ENCODE assay signal across 1 cellular context in the genomic region with DNA sequence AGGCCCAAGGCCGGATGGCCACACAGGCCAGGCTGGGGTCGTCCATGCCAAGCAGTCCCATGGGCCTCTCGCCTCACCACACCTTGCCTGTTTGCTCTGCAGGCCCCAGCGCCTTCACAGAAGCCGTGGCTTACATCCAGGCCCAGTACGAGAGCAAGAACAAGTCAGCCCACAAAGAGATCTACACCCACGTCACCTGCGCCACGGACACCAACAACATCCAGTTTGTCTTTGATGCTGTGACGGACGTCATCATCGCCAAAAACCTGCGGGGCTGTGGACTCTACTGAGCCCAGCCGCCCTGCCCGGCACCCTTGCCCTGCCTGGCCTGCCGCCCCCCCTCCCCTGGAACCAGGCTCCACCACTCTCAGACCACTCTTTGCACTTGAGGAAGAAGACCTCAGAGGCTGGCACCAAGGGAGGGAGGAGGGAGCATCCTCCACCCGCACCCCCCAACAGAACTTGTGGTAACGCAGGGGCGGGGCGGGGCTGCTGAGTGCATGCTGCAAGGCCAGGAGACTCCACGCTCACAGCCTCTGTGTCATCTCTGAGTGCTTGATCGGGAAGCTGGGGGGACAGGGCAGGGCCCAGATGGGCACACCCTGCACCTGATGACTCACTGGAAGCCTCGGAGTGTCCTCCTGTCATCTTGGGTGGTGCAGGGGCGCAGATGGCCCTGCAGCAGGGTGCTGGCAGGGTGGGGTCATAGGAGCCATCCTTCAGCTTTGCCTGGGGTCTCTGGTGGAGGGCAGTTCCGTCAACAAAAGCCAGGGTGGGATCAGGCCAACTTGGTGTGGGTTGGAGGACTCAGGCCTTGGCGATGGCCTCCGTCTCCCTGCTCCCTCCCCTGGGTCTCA.
TF ChIP-seq lines count a peak whose summit lies in the region.

No MANE protein-coding gene starts in this region.

TF ChIP-seq in K562, 482 proteins besides CTCF, POLR2A, EP300 and RAD21 (continued from another document):
- TF ChIP-seq, protein P1, sequence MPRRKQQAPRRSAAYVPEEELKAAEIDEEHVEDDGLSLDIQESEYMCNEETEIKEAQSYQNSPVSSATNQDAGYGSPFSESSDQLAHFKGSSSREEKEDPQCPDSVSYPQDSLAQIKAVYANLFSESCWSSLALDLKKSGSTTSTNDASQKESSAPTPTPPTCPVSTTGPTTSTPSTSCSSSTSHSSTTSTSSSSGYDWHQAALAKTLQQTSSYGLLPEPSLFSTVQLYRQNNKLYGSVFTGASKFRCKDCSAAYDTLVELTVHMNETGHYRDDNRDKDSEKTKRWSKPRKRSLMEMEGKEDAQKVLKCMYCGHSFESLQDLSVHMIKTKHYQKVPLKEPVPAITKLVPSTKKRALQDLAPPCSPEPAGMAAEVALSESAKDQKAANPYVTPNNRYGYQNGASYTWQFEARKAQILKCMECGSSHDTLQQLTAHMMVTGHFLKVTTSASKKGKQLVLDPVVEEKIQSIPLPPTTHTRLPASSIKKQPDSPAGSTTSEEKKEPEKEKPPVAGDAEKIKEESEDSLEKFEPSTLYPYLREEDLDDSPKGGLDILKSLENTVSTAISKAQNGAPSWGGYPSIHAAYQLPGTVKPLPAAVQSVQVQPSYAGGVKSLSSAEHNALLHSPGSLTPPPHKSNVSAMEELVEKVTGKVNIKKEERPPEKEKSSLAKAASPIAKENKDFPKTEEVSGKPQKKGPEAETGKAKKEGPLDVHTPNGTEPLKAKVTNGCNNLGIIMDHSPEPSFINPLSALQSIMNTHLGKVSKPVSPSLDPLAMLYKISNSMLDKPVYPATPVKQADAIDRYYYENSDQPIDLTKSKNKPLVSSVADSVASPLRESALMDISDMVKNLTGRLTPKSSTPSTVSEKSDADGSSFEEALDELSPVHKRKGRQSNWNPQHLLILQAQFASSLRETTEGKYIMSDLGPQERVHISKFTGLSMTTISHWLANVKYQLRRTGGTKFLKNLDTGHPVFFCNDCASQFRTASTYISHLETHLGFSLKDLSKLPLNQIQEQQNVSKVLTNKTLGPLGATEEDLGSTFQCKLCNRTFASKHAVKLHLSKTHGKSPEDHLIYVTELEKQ (CRISPR knock-in tag; IDR thresholded peaks at IDR 0.05): no peak
- TF ChIP-seq ZFP1 (CRISPR knock-in tag; IDR thresholded peaks at IDR 0.05) (no peak), ZNF785 (CRISPR knock-in tag; IDR thresholded peaks at IDR 0.05) (no peak)
